14 cellular contexts compared by ENCODE assay signal in genomic region chr4:102734116-102734515, GRCh38. TPM values are rescaled to one million over a fixed set of nuclear protein-coding genes. Genes with fewer than 3 reads are reported as not detected.
DNase-seq lines count a peak whose midpoint lies in the region; ATAC-seq and TF ChIP-seq lines count a peak whose summit lies in the region.
"Had no signal": no experiment of that assay in that cellular context is flagged by ENCODE, and none has a peak within 500 bp of the region (broad histone marks: within the 10 kb centered on the region; RNA-seq: fewer than 3 reads in every experiment).

No MANE protein-coding gene starts in this region.

- H3K4me3 ChIP-seq in PC-3 (ENCODE audit: low read length), result no peak overlapping the region
- no peak overlapping the region for H3K4me3 ChIP-seq in neutrophil (ENCODE audit: low read depth in 1 of 2, low read length in 1 of 2)
- H3K4me3 ChIP-seq: transverse colon had no signal

- H3K4me1 ChIP-seq in PC-3 (ENCODE audit: insufficient read depth, low read length) (peaks cover 38% of the 10 kb centered on the region), neutrophil (ENCODE audit: control insufficient read depth in 1 of 2, insufficient read depth in 1 of 2, low read depth in 1 of 2, low read length in 1 of 2) (peaks cover 0 to 20% of the 10 kb centered on the region in 2 experiments)

- no peak for DNase-seq in T-helper 1 cell
- DNase-seq in PC-3, result no peak
- no peak for DNase-seq in NCI-H1048 (lab: John Stamatoyannopoulos, UW)
- DNase-seq in NCI-H510A (lab: John Stamatoyannopoulos, UW), result no peak
- DNase-seq in anterior cingulate cortex (lab: John Stamatoyannopoulos, UW), result no peak
- DNase-seq: activated CD8-positive, alpha-beta memory T cell treated with anti-CD3 and anti-CD28 coated beads, Interleukin-2, amount 50 U/mL, for 48 hours; NCI-H1105; NCI-H524 treated with DMSO at 0.1 percent for 48 hours; transverse colon had no signal

- no peaks in the 10 kb centered on the region for H3K9me3 ChIP-seq in PC-3 (ENCODE audit: low read length)
- no peaks in the 10 kb centered on the region for H3K9me3 ChIP-seq in neutrophil
- H3K9me3 ChIP-seq: transverse colon had no signal

- H2AFZ ChIP-seq in PC-3 (ENCODE audit: low read length), result no peak overlapping the region

- peaks cover 7% of the 10 kb centered on the region for H3F3A ChIP-seq in PC-3 (ENCODE audit: low read length, unreplicated experiment)

- peaks cover 32% of the 10 kb centered on the region for H3K79me2 ChIP-seq in PC-3 (ENCODE audit: low read length)

- H3K27me3 Mint-ChIP-seq in T-helper 1 cell treated with Interleukin-12 subunit alpha and Interleukin-12 subunit beta and Interleukin-4 antibody, amounts not matched to agents 30 μg/mL and 1 μg/mL, for 36 hours (ENCODE audit: low read depth), result no peaks in the 10 kb centered on the region

- peaks cover 15% of the 10 kb centered on the region for H3K9me3 Mint-ChIP-seq in T-helper 1 cell treated with Interleukin-12 subunit alpha and Interleukin-12 subunit beta and Interleukin-4 antibody, amounts not matched to agents 30 μg/mL and 1 μg/mL, for 36 hours

- no peak overlapping the region for H3K4me3 Mint-ChIP-seq in T-helper 1 cell treated with Interleukin-12 subunit alpha and Interleukin-12 subunit beta and Interleukin-4 antibody, amounts not matched to agents 30 μg/mL and 1 μg/mL, for 36 hours

- no peak overlapping the region for H3K9ac ChIP-seq in PC-3 (ENCODE audit: low read length)

- peaks cover 16% of the 10 kb centered on the region for H3K36me3 Mint-ChIP-seq in T-helper 1 cell treated with Interleukin-12 subunit alpha and Interleukin-12 subunit beta and Interleukin-4 antibody, amounts not matched to agents 30 μg/mL and 1 μg/mL, for 36 hours (ENCODE audit: low read depth)

- TF ChIP-seq CTCF in PC-3 (conservative IDR thresholded peaks at IDR 0.05; ENCODE audit: low read depth, low read length) (no peak), neutrophil (IDR thresholded peaks at IDR 0.05) (no peak)

- H3K9me2 ChIP-seq in PC-3 (replicated peaks; ENCODE audit: low read length), result no peaks in the 10 kb centered on the region

- intact Hi-C loops in PC-3 (cut with micrococcal nuclease), result loop anchor here (10.0 kb wide), 1 partner anchor 49 kb away; no protein-coding TSS in a partner anchor

- H3K27me3 ChIP-seq in PC-3 (ENCODE audit: low read length) (no peaks in the 10 kb centered on the region), neutrophil (no peaks in the 10 kb centered on the region)
- H3K27me3 ChIP-seq: transverse colon had no signal

- POLR2A ChIA-PET in PC-3 (lab: Charles Lee; ENCODE audit: unreplicated experiment), result no interaction called here

- H4K20me1 ChIP-seq in PC-3 (ENCODE audit: low read length), result no peaks in the 10 kb centered on the region

- peaks cover 11% of the 10 kb centered on the region for H3K4me1 Mint-ChIP-seq in T-helper 1 cell treated with Interleukin-12 subunit alpha and Interleukin-12 subunit beta and Interleukin-4 antibody, amounts not matched to agents 30 μg/mL and 1 μg/mL, for 36 hours (ENCODE audit: low read depth)

- ATAC-seq in GM21576 (IDR thresholded peaks at IDR 0.05; ENCODE audit: unreplicated experiment), result peak; percentile 3
- no peak for ATAC-seq in PC-3

- H3K27ac Mint-ChIP-seq in T-helper 1 cell treated with Interleukin-12 subunit alpha and Interleukin-12 subunit beta and Interleukin-4 antibody, amounts not matched to agents 30 μg/mL and 1 μg/mL, for 36 hours, result peak overlapping the region; percentile 66

- H3K4me2 ChIP-seq in PC-3 (ENCODE audit: low read length), result no peak overlapping the region

- no TSS peak for BruUV-seq in PC-3 (replicated peaks; lab: Mats Ljungman, UMichigan)

- H3K36me3 ChIP-seq in PC-3 (ENCODE audit: low read depth, low read length) (peaks cover 9% of the 10 kb centered on the region; the same call in 1 of the 2 replicates), neutrophil (peaks cover 17% of the 10 kb centered on the region)
- H3K36me3 ChIP-seq: transverse colon had no signal

- CTCF ChIA-PET in PC-3 (lab: Charles Lee), result no interaction called here

- H3K27ac ChIP-seq in PC-3 (ENCODE audit: low read length), result peak overlapping the region; percentile 82
- peak overlapping the region; percentile 75 for H3K27ac ChIP-seq in neutrophil
- H3K27ac ChIP-seq: 22Rv1, RWPE1, transverse colon had no signal

RNA-seq across cellular contexts. Expression of gene MANBA, which starts 26.7 kb away (rescaled TPM):
- total RNA-seq in PC-3 (2014; rRNA removed), result 20.9 and 26.7 TPM in 2 replicates
